In the genomic region with DNA sequence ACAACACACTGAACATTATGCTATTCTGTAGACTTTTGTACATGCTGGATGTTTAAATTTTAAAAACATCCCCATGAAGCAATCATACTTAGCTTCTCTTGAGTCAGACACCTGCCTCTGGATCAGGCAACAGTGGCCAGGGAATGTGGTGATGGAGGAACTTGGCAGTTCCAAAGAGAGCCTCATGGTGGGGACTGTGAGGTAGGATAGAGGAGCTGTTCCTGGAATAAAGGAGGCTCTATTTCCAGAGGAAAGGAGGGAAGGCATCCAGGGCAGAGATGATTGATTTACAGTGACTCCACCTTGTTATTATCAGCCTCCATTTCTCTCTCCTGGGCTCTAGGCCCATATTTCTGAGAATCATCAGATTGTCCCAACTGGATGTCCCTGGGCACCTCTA, we compare ENCODE assay signal across 8 cellular contexts. TPM values are rescaled to one million over a fixed set of nuclear protein-coding genes. Genes with fewer than 3 reads are reported as not detected.
A peak's percentile ranks its signal among the peaks of the same experiment; 100 is the strongest.
DNase-seq lines count a peak whose midpoint lies in the region; ATAC-seq and TF ChIP-seq lines count a peak whose summit lies in the region.

No MANE protein-coding gene starts in this region.

- CTCF ChIA-PET in Panc1 (lab: Charles Lee): interaction anchor here (1.0 to 1.9 kb wide), 5 partner anchors 34 to 119 kb away, joined by 3 to 18 read pairs (median 4); partner anchors contain the start of gene CEMIP

- ATAC-seq in Panc1 (peak; percentile 90), psoas muscle (peak in 1 of 4 donors; percentile 65), HG03108 (IDR thresholded peaks at IDR 0.05; ENCODE audit: unreplicated experiment) (no peak)

- H3K9me2 ChIP-seq in GM23248 (ENCODE audit: insufficient read depth): no peaks in the 10 kb centered on the region

- in situ Hi-C loops in GM23248 (cut with MboI) (no loop called here), Panc1 (cut with HindIII; ENCODE audit: low pct_unique_long_range_greater_than_20kb, low sequenced_read_pairs) (no loop called here)

- peak; percentile 70 for DNase-seq in GM23248
- DNase-seq in Panc1 (ENCODE audit: low read depth, low spot score): no peak
- peak; percentile 39 for DNase-seq in fibroblast of villous mesenchyme (ENCODE audit: low read depth)
- no peak for DNase-seq in psoas muscle
- no peak for DNase-seq in ureter (ENCODE audit: low spot score)
- DNase-seq in GM20000 (ENCODE audit: low spot score): no peak
- DNase-seq in effector CD8-positive, alpha-beta T cell (lab: John Stamatoyannopoulos, UW): no peak

- intact Hi-C loops in Panc1 (cut with micrococcal nuclease; ENCODE audit: unreplicated experiment) (loop anchor here (1.0 kb wide), 1 partner anchor 116 kb away; no protein-coding TSS in a partner anchor), psoas muscle (cut with DNase I) (no loop called here)

- no peaks in the 10 kb centered on the region for H3K36me3 ChIP-seq in GM23248 (ENCODE audit: low read depth)
- no peaks in the 10 kb centered on the region for H3K36me3 ChIP-seq in Panc1 (ENCODE audit: control insufficient read depth, insufficient read depth, low read length)
- H3K36me3 ChIP-seq in psoas muscle (ENCODE audit: insufficient read depth in 1 of 2, low read depth in 1 of 2): no peaks in the 10 kb centered on the region

- H3K4me3 ChIP-seq in GM23248 (no peak overlapping the region), Panc1 (ENCODE audit: low read depth in 2 of 2, low read length in 2 of 2) (no peak overlapping the region), fibroblast of villous mesenchyme (ENCODE audit: low read depth, low read length) (no peak overlapping the region), psoas muscle (no peak overlapping the region)

- no peak overlapping the region for H2AFZ ChIP-seq in GM23248

- H3K9ac ChIP-seq in GM23248: no peak overlapping the region

- H3F3A ChIP-seq in GM23248 (ENCODE audit: insufficient read depth): peaks cover 28% of the 10 kb centered on the region; the same call in 1 of the 2 replicates

- TF ChIP-seq CTCF in Panc1 (IDR thresholded peaks at IDR 0.05): peak; percentile 58
- TF ChIP-seq CTCF in fibroblast of villous mesenchyme (IDR thresholded peaks at IDR 0.05; ENCODE audit: insufficient read depth, low read depth, low read length): peak; percentile 59
- peak; percentile 30 for TF ChIP-seq CTCF in psoas muscle (IDR thresholded peaks at IDR 0.05)
- TF ChIP-seq CTCF in GM20000 (IDR thresholded peaks at IDR 0.05; ENCODE audit: extremely low read depth, missing control alignments): no peak

- BruUV-seq in Panc1 (replicated peaks; lab: Mats Ljungman, UMichigan): no TSS peak

- no peaks in the 10 kb centered on the region for H4K20me1 ChIP-seq in GM23248 (ENCODE audit: insufficient read depth)

- H3K4me1 ChIP-seq in GM23248 (ENCODE audit: insufficient read depth) (0 out of 2 replicates have a peak, but pooled peaks cover 6% of the 10 kb centered on the region), Panc1 (ENCODE audit: control insufficient read depth, insufficient read depth, low read length) (no peaks in the 10 kb centered on the region), psoas muscle (no peaks in the 10 kb centered on the region)

- no peak overlapping the region for H3K4me2 ChIP-seq in GM23248 (ENCODE audit: unreplicated experiment)

- H3K27ac ChIP-seq in GM23248 (no peak overlapping the region), Panc1 (ENCODE audit: low read length) (no peak overlapping the region), psoas muscle (no peak overlapping the region)

- H3K27me3 ChIP-seq in GM23248 (replicated peaks; ENCODE audit: insufficient read depth): no peaks in the 10 kb centered on the region
- 0 out of 2 replicates have a peak, but pooled peaks cover 2% of the 10 kb centered on the region for H3K27me3 ChIP-seq in Panc1 (ENCODE audit: control insufficient read depth, insufficient read depth, low read length)
- no peaks in the 10 kb centered on the region for H3K27me3 ChIP-seq in psoas muscle (ENCODE audit: insufficient read depth in 3 of 3, low read length in 2 of 3)

- H3K79me2 ChIP-seq in GM23248 (ENCODE audit: insufficient read depth): no peaks in the 10 kb centered on the region

- POLR2A ChIA-PET in Panc1 (lab: Charles Lee): no interaction called here

- H3K9me3 ChIP-seq in GM23248 (ENCODE audit: low read depth) (no peaks in the 10 kb centered on the region), Panc1 (ENCODE audit: control insufficient read depth, insufficient read depth, low read depth, low read length) (no peaks in the 10 kb centered on the region), psoas muscle (no peaks in the 10 kb centered on the region)

RNA-seq across cellular contexts. Expression of gene ABHD17C, which starts 35.0 kb away (rescaled TPM):
- total RNA-seq in GM23248 (2014; rRNA removed; shearing (Covaris generic)): 3.8 and 8.3 TPM in 2 replicates
- polyA plus RNA-seq in GM23248 (2016; fragmentation: Nextera tagmentation; extraction: Ambion mirVana): 2.1 and 2.2 TPM in 2 replicates
- total RNA-seq in Panc1 (2021; ENCODE audit: unreplicated experiment): 16.3 TPM
- polyA plus RNA-seq in Panc1 (2012; ENCODE audit: insufficient read length): 10.3 TPM
- total RNA-seq in fibroblast of villous mesenchyme: 10.0 and 12.1 TPM in 2 replicates
- 1 to 10 TPM; 1.1 to 2.9 (median 2.1) TPM for total RNA-seq in psoas muscle
- 1 to 10 TPM; 1.5 to 3.7 (median 3.3) TPM for polyA plus RNA-seq in psoas muscle
- total RNA-seq in ureter: 33.4 TPM

Comparison
In these comparisons a context has a peak if more than half of its experiments do, and no peak if none do; other contexts are left out.
1. DNase-seq: peak in GM23248 (single experiment) and fibroblast of villous mesenchyme (single experiment); none in Panc1 (single experiment), psoas muscle (0 of 2), ureter (single experiment), GM20000 (single experiment) and effector CD8-positive, alpha-beta T cell (single experiment).